In the genomic region with DNA sequence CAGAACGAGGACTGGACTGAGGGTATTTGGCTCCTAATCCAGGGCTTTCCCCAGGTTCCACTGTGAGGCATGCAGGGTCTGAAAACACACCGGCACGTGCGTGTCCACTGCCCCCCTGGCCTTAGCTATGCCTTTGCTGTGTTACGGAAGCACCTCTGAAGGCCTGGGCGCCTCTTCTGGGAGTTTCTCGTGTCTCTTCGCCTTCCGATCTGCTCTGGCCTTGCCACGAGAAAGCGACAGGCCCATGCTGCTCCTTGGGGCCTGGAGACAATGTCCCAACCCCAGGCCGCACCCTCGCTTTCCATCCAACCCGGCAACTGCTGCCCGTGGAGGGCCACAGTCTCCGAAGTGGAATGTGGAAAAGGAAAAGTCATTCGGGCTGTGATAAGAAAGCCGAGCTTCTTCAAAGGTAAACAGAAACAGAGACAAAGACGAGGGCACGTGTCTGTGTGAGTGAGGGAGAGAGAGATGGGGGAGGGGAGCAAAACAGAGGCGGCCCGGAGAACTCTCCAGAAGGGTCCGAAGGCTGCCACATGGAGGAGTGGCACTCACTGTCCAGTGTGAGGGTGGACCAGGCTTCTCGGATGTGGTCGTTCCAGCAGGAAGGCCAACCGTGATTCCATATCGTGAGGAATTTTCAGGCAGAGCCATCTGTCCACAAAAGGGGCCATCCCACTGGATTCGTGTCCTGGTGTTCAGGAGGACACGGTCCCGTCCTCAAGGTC, we compare ENCODE assay signal across 21 cellular contexts. TPM values are rescaled to one million over a fixed set of nuclear protein-coding genes. Genes with fewer than 3 reads are reported as not detected.
DNase-seq lines count a peak whose midpoint lies in the region; ATAC-seq and TF ChIP-seq lines count a peak whose summit lies in the region.
"Had no signal": no experiment of that assay in that cellular context is flagged by ENCODE, and none has a peak within 500 bp of the region (broad histone marks: within the 10 kb centered on the region; RNA-seq: fewer than 3 reads in every experiment).

No MANE protein-coding gene starts in this region.

- TF ChIP-seq EP300 in upper lobe of left lung (IDR thresholded peaks at IDR 0.05): no peak

- CTCF ChIA-PET in CD8-positive, alpha-beta T cell (lab: Charles Lee): no interaction called here

- DNase-seq in ELF-1 (ENCODE audit: low read depth, low spot score): peak; percentile 50
- DNase-seq in neural crest cell (ENCODE audit: low read depth, low spot score): no peak
- DNase-seq in CD8-positive, alpha-beta T cell: no peak
- no peak for DNase-seq in upper lobe of left lung
- DNase-seq in activated T-helper 1 cell treated with anti-CD3 and anti-CD28 coated beads, Interleukin-12 subunit alpha, Interleukin-12 subunit beta, Interleukin-2, Interleukin-4 antibody, amounts not matched to agents 30 ng/mL and 10 ng/mL and 1 ng/mL, durations not matched to agents 14 hours and 24 hours and 36 hours (ENCODE audit: low spot score): no peak
- DNase-seq: CD4-positive, alpha-beta T cell; DMS53; H7; MM.1S; NCI-H1092; NCI-H1436 treated with DMSO at 0.1 percent for 48 hours; NCI-H748 treated with DMSO at 0.1 percent for 48 hours; NK-92 treated with Interleukin-12 subunit alpha and Interleukin-12 subunit beta, amount 100 ng/mL, for 24 hours; PC-3; RPMI8226 had no signal

- H3K4me1 Mint-ChIP-seq in dendritic cell treated with granulocyte-macrophage colony-stimulating factor and Interleukin-4, amounts not matched to agents 40 ng/mL and 50 ng/mL, for 4 days (ENCODE audit: low read depth): peaks cover 38% of the 10 kb centered on the region
- peaks cover 18% of the 10 kb centered on the region for H3K4me1 Mint-ChIP-seq in neural crest cell
- peaks cover 43% of the 10 kb centered on the region for H3K4me1 Mint-ChIP-seq in CD8-positive, alpha-beta T cell (ENCODE audit: low read depth)
- H3K4me1 Mint-ChIP-seq in activated T-helper 1 cell treated with anti-CD3 and anti-CD28 coated beads, Interleukin-12 subunit alpha, Interleukin-12 subunit beta, Interleukin-2, Interleukin-4 antibody, amounts not matched to agents 30 ng/mL and 10 ng/mL and 1 ng/mL, durations not matched to agents 14 hours and 24 hours and 36 hours (ENCODE audit: low read depth): peaks cover 20% of the 10 kb centered on the region

- TF ChIP-seq CTCF in OCI-LY1 (IDR thresholded peaks at IDR 0.05; ENCODE audit: low read length) (no peak), neural crest cell (conservative IDR thresholded peaks at IDR 0.05) (no peak), upper lobe of left lung (IDR thresholded peaks at IDR 0.05) (no peak)
- TF ChIP-seq CTCF in CD8-positive, alpha-beta T cell (IDR thresholded peaks at IDR 0.05): no peak

- H3K4me1 ChIP-seq in OCI-LY1 (ENCODE audit: insufficient read depth, low read length, severe bottlenecking): peaks cover 100% of the 10 kb centered on the region
- H3K4me1 ChIP-seq in CD8-positive, alpha-beta T cell (ENCODE audit: insufficient read depth, low read length): peaks cover 14% of the 10 kb centered on the region
- peaks cover 5 to 20% (median 15%) of the 10 kb centered on the region in 4 donors for H3K4me1 ChIP-seq in upper lobe of left lung
- H3K4me1 ChIP-seq: A549 had no signal

- no peaks in the 10 kb centered on the region for H3K79me2 ChIP-seq in OCI-LY1 (ENCODE audit: insufficient read depth, low read length)

- POLR2A ChIA-PET in CD8-positive, alpha-beta T cell (lab: Charles Lee): no interaction called here

- no peak for ATAC-seq in CD8-positive, alpha-beta T cell
- ATAC-seq in upper lobe of left lung (ENCODE audit: low FRiP score in 2 of 2): no peak
- no peak for ATAC-seq in GM18861 (IDR thresholded peaks at IDR 0.05; ENCODE audit: unreplicated experiment)
- ATAC-seq: A549, PC-3 had no signal

- H3K36me3 ChIP-seq in OCI-LY1 (ENCODE audit: insufficient read depth, low read length) (no peaks in the 10 kb centered on the region), upper lobe of left lung (no peaks in the 10 kb centered on the region)
- no peaks in the 10 kb centered on the region for H3K36me3 ChIP-seq in CD8-positive, alpha-beta T cell (ENCODE audit: insufficient read depth, low read length)

- H3K27me3 ChIP-seq in OCI-LY1 (ENCODE audit: insufficient read depth, low read length) (no peaks in the 10 kb centered on the region), upper lobe of left lung (no peaks in the 10 kb centered on the region)
- H3K27me3 ChIP-seq in CD8-positive, alpha-beta T cell (ENCODE audit: insufficient read depth, low read length): no peaks in the 10 kb centered on the region

- intact Hi-C loops in dendritic cell treated with granulocyte-macrophage colony-stimulating factor and Interleukin-4, amounts not matched to agents 40 ng/mL and 50 ng/mL, for 4 days (cut with micrococcal nuclease): no loop called here
- intact Hi-C loops in CD8-positive, alpha-beta T cell (cut with DNase I, micrococcal nuclease): loop anchor here in 1 of 2 experiments (10.0 kb wide), 2 partner anchors 357 to 907 kb away; a partner anchor contains a TSS
- intact Hi-C loops in activated T-helper 1 cell treated with anti-CD3 and anti-CD28 coated beads, Interleukin-12 subunit alpha, Interleukin-12 subunit beta, Interleukin-2, Interleukin-4 antibody, amounts not matched to agents 30 ng/mL and 10 ng/mL and 1 ng/mL, durations not matched to agents 14 hours and 24 hours and 36 hours (cut with micrococcal nuclease): no loop called here

- peak overlapping the region; percentile 98 for H3K27ac ChIP-seq in OCI-LY1 (ENCODE audit: low read depth, low read length, poor library complexity, severe bottlenecking)
- H3K27ac ChIP-seq in CD8-positive, alpha-beta T cell (ENCODE audit: low read depth, low read length): no peak overlapping the region
- H3K27ac ChIP-seq in upper lobe of left lung: no peak overlapping the region
- H3K27ac ChIP-seq: A549 had no signal

- 60 to 76% methylated on average over 24 to 30 of the region's 30 CpGs for WGBS in upper lobe of left lung, 2 donors

- H3K4me3 Mint-ChIP-seq in dendritic cell treated with granulocyte-macrophage colony-stimulating factor and Interleukin-4, amounts not matched to agents 40 ng/mL and 50 ng/mL, for 4 days: no peak overlapping the region
- no peak overlapping the region for H3K4me3 Mint-ChIP-seq in neural crest cell
- no peak overlapping the region for H3K4me3 Mint-ChIP-seq in CD8-positive, alpha-beta T cell
- H3K4me3 Mint-ChIP-seq in activated T-helper 1 cell treated with anti-CD3 and anti-CD28 coated beads, Interleukin-12 subunit alpha, Interleukin-12 subunit beta, Interleukin-2, Interleukin-4 antibody, amounts not matched to agents 30 ng/mL and 10 ng/mL and 1 ng/mL, durations not matched to agents 14 hours and 24 hours and 36 hours: no peak overlapping the region
- H3K4me3 Mint-ChIP-seq: CD4-positive, alpha-beta T cell had no signal

- peak overlapping the region; percentile 23 for H3K27ac Mint-ChIP-seq in dendritic cell treated with granulocyte-macrophage colony-stimulating factor and Interleukin-4, amounts not matched to agents 40 ng/mL and 50 ng/mL, for 4 days
- peak overlapping the region; percentile 40 for H3K27ac Mint-ChIP-seq in neural crest cell (ENCODE audit: unreplicated experiment)
- H3K27ac Mint-ChIP-seq in CD8-positive, alpha-beta T cell: no peak overlapping the region
- no peak overlapping the region for H3K27ac Mint-ChIP-seq in activated T-helper 1 cell treated with anti-CD3 and anti-CD28 coated beads, Interleukin-12 subunit alpha, Interleukin-12 subunit beta, Interleukin-2, Interleukin-4 antibody, amounts not matched to agents 30 ng/mL and 10 ng/mL and 1 ng/mL, durations not matched to agents 14 hours and 24 hours and 36 hours
- H3K27ac Mint-ChIP-seq: CD4-positive, alpha-beta T cell had no signal

- H3K9me3 ChIP-seq in OCI-LY1 (ENCODE audit: low read length) (no peaks in the 10 kb centered on the region), upper lobe of left lung (no peaks in the 10 kb centered on the region)
- H3K9me3 ChIP-seq in CD8-positive, alpha-beta T cell (ENCODE audit: low read length): no peaks in the 10 kb centered on the region
- H3K9me3 ChIP-seq: A549 had no signal

- no peaks in the 10 kb centered on the region for H3K9me2 ChIP-seq in OCI-LY1 (ENCODE audit: low read depth, low read length)

- no peaks in the 10 kb centered on the region for H4K20me1 ChIP-seq in OCI-LY1 (ENCODE audit: insufficient read depth, low read length)

- H3K4me3 ChIP-seq in OCI-LY1 (ENCODE audit: low read depth, low read length, poor library complexity, severe bottlenecking): no peak overlapping the region
- H3K4me3 ChIP-seq in CD8-positive, alpha-beta T cell (ENCODE audit: low read depth, low read length): no peak overlapping the region
- H3K4me3 ChIP-seq in upper lobe of left lung: no peak overlapping the region
- H3K4me3 ChIP-seq: A549 had no signal

- TF ChIP-seq POLR2A in upper lobe of left lung (IDR thresholded peaks at IDR 0.05): no peak

- no peaks in the 10 kb centered on the region for H3K36me3 Mint-ChIP-seq in dendritic cell treated with granulocyte-macrophage colony-stimulating factor and Interleukin-4, amounts not matched to agents 40 ng/mL and 50 ng/mL, for 4 days (ENCODE audit: low read depth)
- no peaks in the 10 kb centered on the region for H3K36me3 Mint-ChIP-seq in neural crest cell (ENCODE audit: low read depth)
- no peaks in the 10 kb centered on the region for H3K36me3 Mint-ChIP-seq in CD8-positive, alpha-beta T cell
- no peaks in the 10 kb centered on the region for H3K36me3 Mint-ChIP-seq in activated T-helper 1 cell treated with anti-CD3 and anti-CD28 coated beads, Interleukin-12 subunit alpha, Interleukin-12 subunit beta, Interleukin-2, Interleukin-4 antibody, amounts not matched to agents 30 ng/mL and 10 ng/mL and 1 ng/mL, durations not matched to agents 14 hours and 24 hours and 36 hours (ENCODE audit: low read depth)

- peaks cover 18% of the 10 kb centered on the region for H3K27me3 Mint-ChIP-seq in dendritic cell treated with granulocyte-macrophage colony-stimulating factor and Interleukin-4, amounts not matched to agents 40 ng/mL and 50 ng/mL, for 4 days
- no peaks in the 10 kb centered on the region for H3K27me3 Mint-ChIP-seq in neural crest cell (ENCODE audit: low read depth)
- no peaks in the 10 kb centered on the region for H3K27me3 Mint-ChIP-seq in CD8-positive, alpha-beta T cell (ENCODE audit: low read depth)
- H3K27me3 Mint-ChIP-seq in activated T-helper 1 cell treated with anti-CD3 and anti-CD28 coated beads, Interleukin-12 subunit alpha, Interleukin-12 subunit beta, Interleukin-2, Interleukin-4 antibody, amounts not matched to agents 30 ng/mL and 10 ng/mL and 1 ng/mL, durations not matched to agents 14 hours and 24 hours and 36 hours (ENCODE audit: insufficient read depth): peaks cover 12% of the 10 kb centered on the region
- H3K27me3 Mint-ChIP-seq: CD4-positive, alpha-beta T cell had no signal

- H3K4me2 ChIP-seq in OCI-LY1 (ENCODE audit: low read length): peak overlapping the region; percentile 31; the same call in 1 of the 2 replicates
- H3K4me2 ChIP-seq: A549 had no signal

- H2AFZ ChIP-seq in OCI-LY1 (ENCODE audit: low read length): no peak overlapping the region

- H3K9me3 Mint-ChIP-seq in dendritic cell treated with granulocyte-macrophage colony-stimulating factor and Interleukin-4, amounts not matched to agents 40 ng/mL and 50 ng/mL, for 4 days: no peaks in the 10 kb centered on the region
- H3K9me3 Mint-ChIP-seq in neural crest cell: no peaks in the 10 kb centered on the region
- H3K9me3 Mint-ChIP-seq in CD8-positive, alpha-beta T cell: no peaks in the 10 kb centered on the region
- H3K9me3 Mint-ChIP-seq in activated T-helper 1 cell treated with anti-CD3 and anti-CD28 coated beads, Interleukin-12 subunit alpha, Interleukin-12 subunit beta, Interleukin-2, Interleukin-4 antibody, amounts not matched to agents 30 ng/mL and 10 ng/mL and 1 ng/mL, durations not matched to agents 14 hours and 24 hours and 36 hours: no peaks in the 10 kb centered on the region
- H3K9me3 Mint-ChIP-seq: CD4-positive, alpha-beta T cell had no signal

- peaks cover 8% of the 10 kb centered on the region for H3F3A ChIP-seq in OCI-LY1 (ENCODE audit: insufficient read depth, low read length)

- H3K9ac ChIP-seq in OCI-LY1 (ENCODE audit: low read length): peak overlapping the region; percentile 30; the same call in 1 of the 2 replicates

RNA-seq across cellular contexts. Expression of a gene that starts 3.4 kb away (rescaled TPM):
- not detected in 2 replicates for total RNA-seq in neural crest cell
- under 1 TPM; 0.50 to 0.54 TPM for total RNA-seq in CD8-positive, alpha-beta T cell
- total RNA-seq in upper lobe of left lung: 1 to 10 TPM in 2 of 6 donors, under 1 TPM in 3, not detected in 1; 0.07 to 6.3 (median 0.59) TPM
- total RNA-seq in activated T-helper 1 cell treated with anti-CD3 and anti-CD28 coated beads, Interleukin-12 subunit alpha, Interleukin-12 subunit beta, Interleukin-2, Interleukin-4 antibody, amounts not matched to agents 30 ng/mL and 10 ng/mL and 1 ng/mL, durations not matched to agents 14 hours and 24 hours and 36 hours: not detected in 2 replicates
- total RNA-seq: LHCN-M2, NCI-H460, PC-3 had no signal

RNA-seq across cellular contexts. Expression of a gene that starts 57.5 kb away (rescaled TPM):
- total RNA-seq in neural crest cell (16.4 and 16.6 TPM in 2 replicates), upper lobe of left lung (10 to 100 TPM; 12.4 to 28.3 (median 16.7) TPM)
- 100 to 1,000 TPM; 130 to 141 TPM for total RNA-seq in CD8-positive, alpha-beta T cell
- 31.8 and 33.8 TPM in 2 replicates for total RNA-seq in activated T-helper 1 cell treated with anti-CD3 and anti-CD28 coated beads, Interleukin-12 subunit alpha, Interleukin-12 subunit beta, Interleukin-2, Interleukin-4 antibody, amounts not matched to agents 30 ng/mL and 10 ng/mL and 1 ng/mL, durations not matched to agents 14 hours and 24 hours and 36 hours

Comparison
In these comparisons a context has a peak if more than half of its experiments do, and no peak if none do; other contexts are left out.
1. H3K27ac Mint-ChIP-seq: peak in dendritic cell treated with granulocyte-macrophage colony-stimulating factor and Interleukin-4, amounts not matched to agents 40 ng/mL and 50 ng/mL, for 4 days (single experiment) and neural crest cell (single experiment); none in CD8-positive, alpha-beta T cell (single experiment) and activated T-helper 1 cell treated with anti-CD3 and anti-CD28 coated beads, Interleukin-12 subunit alpha, Interleukin-12 subunit beta, Interleukin-2, Interleukin-4 antibody, amounts not matched to agents 30 ng/mL and 10 ng/mL and 1 ng/mL, durations not matched to agents 14 hours and 24 hours and 36 hours (single experiment).